In the genomic region with DNA sequence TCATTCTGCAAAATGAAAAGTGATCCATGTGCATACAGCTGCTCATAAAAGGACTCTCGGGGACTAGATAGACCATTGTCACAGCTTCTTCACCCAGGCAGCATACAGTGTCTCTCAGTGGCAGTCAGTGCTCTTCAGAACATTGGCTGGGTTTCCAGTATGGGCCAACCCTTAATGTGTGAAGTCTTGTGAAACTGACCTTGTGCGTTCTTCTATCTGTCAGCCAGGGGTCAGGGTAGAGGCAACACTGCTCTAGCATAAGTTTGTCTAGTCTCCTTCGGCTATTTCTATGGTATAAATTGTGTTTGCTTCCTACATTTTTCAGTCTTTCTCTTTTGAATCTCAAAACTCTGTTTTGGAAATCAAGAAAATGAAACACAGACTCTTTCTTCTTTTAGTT, we compare ENCODE assay signal across 1 cellular context.
TF ChIP-seq lines count a peak whose summit lies in the region.

No MANE protein-coding gene starts in this region.

TF ChIP-seq in HCT116, 20 proteins besides CTCF, POLR2A, EP300 and RAD21 (continued from another document):
- TF ChIP-seq, protein P1, sequence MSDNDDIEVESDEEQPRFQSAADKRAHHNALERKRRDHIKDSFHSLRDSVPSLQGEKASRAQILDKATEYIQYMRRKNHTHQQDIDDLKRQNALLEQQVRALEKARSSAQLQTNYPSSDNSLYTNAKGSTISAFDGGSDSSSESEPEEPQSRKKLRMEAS (IDR thresholded peaks at IDR 0.05), result no peak
- TF ChIP-seq YY1 (IDR thresholded peaks at IDR 0.05; ENCODE audit: extremely low read depth, insufficient replicate concordance, low read depth, low read length) (no peak), ZFX (IDR thresholded peaks at IDR 0.05) (no peak), EZH2 (IDR thresholded peaks at IDR 0.05) (no peak)
- TF ChIP-seq, protein P2, sequence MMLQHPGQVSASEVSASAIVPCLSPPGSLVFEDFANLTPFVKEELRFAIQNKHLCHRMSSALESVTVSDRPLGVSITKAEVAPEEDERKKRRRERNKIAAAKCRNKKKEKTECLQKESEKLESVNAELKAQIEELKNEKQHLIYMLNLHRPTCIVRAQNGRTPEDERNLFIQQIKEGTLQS (IDR thresholded peaks at IDR 0.05), result no peak
- TF ChIP-seq, protein P3, sequence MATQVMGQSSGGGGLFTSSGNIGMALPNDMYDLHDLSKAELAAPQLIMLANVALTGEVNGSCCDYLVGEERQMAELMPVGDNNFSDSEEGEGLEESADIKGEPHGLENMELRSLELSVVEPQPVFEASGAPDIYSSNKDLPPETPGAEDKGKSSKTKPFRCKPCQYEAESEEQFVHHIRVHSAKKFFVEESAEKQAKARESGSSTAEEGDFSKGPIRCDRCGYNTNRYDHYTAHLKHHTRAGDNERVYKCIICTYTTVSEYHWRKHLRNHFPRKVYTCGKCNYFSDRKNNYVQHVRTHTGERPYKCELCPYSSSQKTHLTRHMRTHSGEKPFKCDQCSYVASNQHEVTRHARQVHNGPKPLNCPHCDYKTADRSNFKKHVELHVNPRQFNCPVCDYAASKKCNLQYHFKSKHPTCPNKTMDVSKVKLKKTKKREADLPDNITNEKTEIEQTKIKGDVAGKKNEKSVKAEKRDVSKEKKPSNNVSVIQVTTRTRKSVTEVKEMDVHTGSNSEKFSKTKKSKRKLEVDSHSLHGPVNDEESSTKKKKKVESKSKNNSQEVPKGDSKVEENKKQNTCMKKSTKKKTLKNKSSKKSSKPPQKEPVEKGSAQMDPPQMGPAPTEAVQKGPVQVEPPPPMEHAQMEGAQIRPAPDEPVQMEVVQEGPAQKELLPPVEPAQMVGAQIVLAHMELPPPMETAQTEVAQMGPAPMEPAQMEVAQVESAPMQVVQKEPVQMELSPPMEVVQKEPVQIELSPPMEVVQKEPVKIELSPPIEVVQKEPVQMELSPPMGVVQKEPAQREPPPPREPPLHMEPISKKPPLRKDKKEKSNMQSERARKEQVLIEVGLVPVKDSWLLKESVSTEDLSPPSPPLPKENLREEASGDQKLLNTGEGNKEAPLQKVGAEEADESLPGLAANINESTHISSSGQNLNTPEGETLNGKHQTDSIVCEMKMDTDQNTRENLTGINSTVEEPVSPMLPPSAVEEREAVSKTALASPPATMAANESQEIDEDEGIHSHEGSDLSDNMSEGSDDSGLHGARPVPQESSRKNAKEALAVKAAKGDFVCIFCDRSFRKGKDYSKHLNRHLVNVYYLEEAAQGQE (IDR thresholded peaks at IDR 0.05; ENCODE audit: low read depth), result no peak
